ENCODE assay signal across 8 cellular contexts in genomic region chr7:92133133-92133736, GRCh38. TPM values are rescaled to one million over a fixed set of nuclear protein-coding genes. Genes with fewer than 3 reads are reported as not detected.
DNase-seq lines count a peak whose midpoint lies in the region; ATAC-seq and TF ChIP-seq lines count a peak whose summit lies in the region.

No MANE protein-coding gene starts in this region.

- H2AFZ ChIP-seq in hepatocyte: peak overlapping the region; percentile 77

- DNase-seq in AG10803 (ENCODE audit: low read depth): peak; percentile 40
- no peak for DNase-seq in hepatocyte (ENCODE audit: low spot score)
- no peak for DNase-seq in stimulated activated effector memory CD8-positive, alpha-beta T cell treated with anti-CD3 and anti-CD28 coated beads, Interleukin-12 subunit alpha, Interleukin-12 subunit beta, amount 100 ng/mL, for 72 hours (ENCODE audit: low spot score in 2 of 2)
- DNase-seq in NCI-H1417 treated with DMSO at 0.1 percent for 48 hours (lab: John Stamatoyannopoulos, UW): no peak
- DNase-seq in HT-29 (ENCODE audit: low spot score): no peak

- H3K4me1 Mint-ChIP-seq in activated T-helper 17 cell treated with anti-CD3 and anti-CD28 coated beads, Interleukin-2, amount 50 U/mL, for 72 hours: peaks cover 15% of the 10 kb centered on the region
- H3K4me1 Mint-ChIP-seq in stimulated activated effector memory CD8-positive, alpha-beta T cell treated with anti-CD3 and anti-CD28 coated beads, Interleukin-12 subunit alpha, Interleukin-12 subunit beta, amount 100 ng/mL, for 72 hours: peaks cover 31% of the 10 kb centered on the region

- peaks cover 52% of the 10 kb centered on the region for H3K36me3 Mint-ChIP-seq in activated T-helper 17 cell treated with anti-CD3 and anti-CD28 coated beads, Interleukin-2, amount 50 U/mL, for 72 hours (ENCODE audit: low read depth)
- peaks cover 57% of the 10 kb centered on the region for H3K36me3 Mint-ChIP-seq in stimulated activated effector memory CD8-positive, alpha-beta T cell treated with anti-CD3 and anti-CD28 coated beads, Interleukin-12 subunit alpha, Interleukin-12 subunit beta, amount 100 ng/mL, for 72 hours

- WGBS in hepatocyte (ENCODE audit: low lambda C conversion rate, missing lambda C conversion rate): 14% methylated on average over 15 of the region's 15 CpGs

- peaks cover 6% of the 10 kb centered on the region for H3K4me1 ChIP-seq in hepatocyte (ENCODE audit: insufficient read depth)

- H3K27me3 Mint-ChIP-seq in activated T-helper 17 cell treated with anti-CD3 and anti-CD28 coated beads, Interleukin-2, amount 50 U/mL, for 72 hours: no peaks in the 10 kb centered on the region

- peaks cover 39% of the 10 kb centered on the region for H4K20me1 ChIP-seq in hepatocyte (ENCODE audit: insufficient read depth, poor library complexity, severe bottlenecking)

- H3K27me3 ChIP-seq in hepatocyte: no peaks in the 10 kb centered on the region

- no peaks in the 10 kb centered on the region for H3K9me2 ChIP-seq in hepatocyte (replicated peaks; ENCODE audit: insufficient read depth)

- H3K36me3 ChIP-seq in hepatocyte (replicated peaks; ENCODE audit: insufficient read depth, low read depth): no peaks in the 10 kb centered on the region

- H3K27ac ChIP-seq in hepatocyte: peak overlapping the region; percentile 99

- H3K4me3 Mint-ChIP-seq in activated T-helper 17 cell treated with anti-CD3 and anti-CD28 coated beads, Interleukin-2, amount 50 U/mL, for 72 hours: peak overlapping the region; percentile 95
- peak overlapping the region; percentile 98 for H3K4me3 Mint-ChIP-seq in stimulated activated effector memory CD8-positive, alpha-beta T cell treated with anti-CD3 and anti-CD28 coated beads, Interleukin-12 subunit alpha, Interleukin-12 subunit beta, amount 100 ng/mL, for 72 hours

- ATAC-seq in GM19395 (IDR thresholded peaks at IDR 0.05; ENCODE audit: unreplicated experiment) (peak; percentile 29), HG03565 (IDR thresholded peaks at IDR 0.05; ENCODE audit: unreplicated experiment) (peak; percentile 4)
- peak; percentile 13 for ATAC-seq in activated T-helper 17 cell treated with anti-CD3 and anti-CD28 coated beads, Interleukin-2, amount 50 U/mL, for 72 hours (replicated peaks)
- peak; percentile 39 for ATAC-seq in stimulated activated effector memory CD8-positive, alpha-beta T cell treated with anti-CD3 and anti-CD28 coated beads, Interleukin-12 subunit alpha, Interleukin-12 subunit beta, amount 100 ng/mL, for 72 hours

- peak overlapping the region; percentile 98 for H3K27ac Mint-ChIP-seq in activated T-helper 17 cell treated with anti-CD3 and anti-CD28 coated beads, Interleukin-2, amount 50 U/mL, for 72 hours
- peak overlapping the region; percentile 98 for H3K27ac Mint-ChIP-seq in stimulated activated effector memory CD8-positive, alpha-beta T cell treated with anti-CD3 and anti-CD28 coated beads, Interleukin-12 subunit alpha, Interleukin-12 subunit beta, amount 100 ng/mL, for 72 hours

- peak overlapping the region; percentile 80 for H3K4me2 ChIP-seq in hepatocyte

- no peaks in the 10 kb centered on the region for H3K9me3 ChIP-seq in hepatocyte (ENCODE audit: low read depth)

- TF ChIP-seq CTCF in AG10803 (conservative IDR thresholded peaks at IDR 0.05; ENCODE audit: low read length) (no peak), hepatocyte (IDR thresholded peaks at IDR 0.05; ENCODE audit: poor library complexity) (no peak)

- no peaks in the 10 kb centered on the region for H3K9me3 Mint-ChIP-seq in activated T-helper 17 cell treated with anti-CD3 and anti-CD28 coated beads, Interleukin-2, amount 50 U/mL, for 72 hours
- H3K9me3 Mint-ChIP-seq in stimulated activated effector memory CD8-positive, alpha-beta T cell treated with anti-CD3 and anti-CD28 coated beads, Interleukin-12 subunit alpha, Interleukin-12 subunit beta, amount 100 ng/mL, for 72 hours: no peaks in the 10 kb centered on the region

- H3K4me3 ChIP-seq in AG10803 (ENCODE audit: low read length): peak overlapping the region; percentile 88
- H3K4me3 ChIP-seq in hepatocyte: peak overlapping the region; percentile 70

- peaks cover 58% of the 10 kb centered on the region for H3K79me2 ChIP-seq in hepatocyte

RNA-seq across cellular contexts. Expression of gene CYP51A1, which starts 1.0 kb away (rescaled TPM):
- total RNA-seq in activated T-helper 17 cell treated with anti-CD3 and anti-CD28 coated beads, Interleukin-2, amount 50 U/mL, for 72 hours: 10 to 100 TPM; 40.3 to 51.5 TPM
- 414 and 425 TPM in 2 replicates for total RNA-seq in hepatocyte
- 155 and 200 TPM in 2 replicates for polyA plus RNA-seq in hepatocyte
- 74.3 and 75.1 TPM in 2 replicates for total RNA-seq in HT-29 (2014; rRNA removed; shearing (Covaris generic))

RNA-seq across cellular contexts. Expression of gene LRRD1, which starts 45.7 kb away (rescaled TPM):
- under 1 TPM in 1 of 2 donors, not detected in 1; 0.19 TPM for total RNA-seq in activated T-helper 17 cell treated with anti-CD3 and anti-CD28 coated beads, Interleukin-2, amount 50 U/mL, for 72 hours
- total RNA-seq in hepatocyte: 0.08 and 0.77 TPM in 2 replicates
- polyA plus RNA-seq in hepatocyte: not detected in 2 replicates
- not detected in 2 replicates for total RNA-seq in HT-29 (2014; rRNA removed; shearing (Covaris generic))
